In the genomic region with DNA sequence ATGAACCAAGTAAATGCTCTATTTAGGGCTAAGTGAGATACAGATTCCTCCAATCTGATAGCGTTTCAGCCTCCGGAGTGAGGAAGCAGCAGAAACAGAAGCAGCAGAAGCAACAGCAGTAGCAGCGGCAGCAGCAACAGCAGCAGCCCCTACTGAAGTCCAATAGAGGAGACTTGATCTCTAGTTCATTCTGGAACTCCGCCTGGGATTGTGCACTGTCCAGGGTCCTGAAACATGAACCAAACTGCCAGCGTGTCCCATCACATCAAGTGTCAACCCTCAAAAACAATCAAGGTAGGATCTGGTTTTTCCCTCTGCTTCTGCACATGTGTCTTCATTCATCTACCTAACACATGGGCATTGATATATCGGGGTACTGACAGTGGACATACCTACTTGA, we compare ENCODE assay signal across 1 cellular context.
TF ChIP-seq lines count a peak whose summit lies in the region.

Gene DPP10, plus strand, starts transcription at position 97 of the 400 bp plus-strand sequence.

TF ChIP-seq in HepG2, 621 proteins besides CTCF, POLR2A, EP300 and RAD21 (continued from another document and continues in another):
- TF ChIP-seq, protein P1, sequence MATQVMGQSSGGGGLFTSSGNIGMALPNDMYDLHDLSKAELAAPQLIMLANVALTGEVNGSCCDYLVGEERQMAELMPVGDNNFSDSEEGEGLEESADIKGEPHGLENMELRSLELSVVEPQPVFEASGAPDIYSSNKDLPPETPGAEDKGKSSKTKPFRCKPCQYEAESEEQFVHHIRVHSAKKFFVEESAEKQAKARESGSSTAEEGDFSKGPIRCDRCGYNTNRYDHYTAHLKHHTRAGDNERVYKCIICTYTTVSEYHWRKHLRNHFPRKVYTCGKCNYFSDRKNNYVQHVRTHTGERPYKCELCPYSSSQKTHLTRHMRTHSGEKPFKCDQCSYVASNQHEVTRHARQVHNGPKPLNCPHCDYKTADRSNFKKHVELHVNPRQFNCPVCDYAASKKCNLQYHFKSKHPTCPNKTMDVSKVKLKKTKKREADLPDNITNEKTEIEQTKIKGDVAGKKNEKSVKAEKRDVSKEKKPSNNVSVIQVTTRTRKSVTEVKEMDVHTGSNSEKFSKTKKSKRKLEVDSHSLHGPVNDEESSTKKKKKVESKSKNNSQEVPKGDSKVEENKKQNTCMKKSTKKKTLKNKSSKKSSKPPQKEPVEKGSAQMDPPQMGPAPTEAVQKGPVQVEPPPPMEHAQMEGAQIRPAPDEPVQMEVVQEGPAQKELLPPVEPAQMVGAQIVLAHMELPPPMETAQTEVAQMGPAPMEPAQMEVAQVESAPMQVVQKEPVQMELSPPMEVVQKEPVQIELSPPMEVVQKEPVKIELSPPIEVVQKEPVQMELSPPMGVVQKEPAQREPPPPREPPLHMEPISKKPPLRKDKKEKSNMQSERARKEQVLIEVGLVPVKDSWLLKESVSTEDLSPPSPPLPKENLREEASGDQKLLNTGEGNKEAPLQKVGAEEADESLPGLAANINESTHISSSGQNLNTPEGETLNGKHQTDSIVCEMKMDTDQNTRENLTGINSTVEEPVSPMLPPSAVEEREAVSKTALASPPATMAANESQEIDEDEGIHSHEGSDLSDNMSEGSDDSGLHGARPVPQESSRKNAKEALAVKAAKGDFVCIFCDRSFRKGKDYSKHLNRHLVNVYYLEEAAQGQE (IDR thresholded peaks at IDR 0.05; ENCODE audit: borderline replicate concordance in 1 of 2, low read depth in 1 of 2, low read length in 2 of 2): peak; percentile 97 to 100
- TF ChIP-seq, protein P2, sequence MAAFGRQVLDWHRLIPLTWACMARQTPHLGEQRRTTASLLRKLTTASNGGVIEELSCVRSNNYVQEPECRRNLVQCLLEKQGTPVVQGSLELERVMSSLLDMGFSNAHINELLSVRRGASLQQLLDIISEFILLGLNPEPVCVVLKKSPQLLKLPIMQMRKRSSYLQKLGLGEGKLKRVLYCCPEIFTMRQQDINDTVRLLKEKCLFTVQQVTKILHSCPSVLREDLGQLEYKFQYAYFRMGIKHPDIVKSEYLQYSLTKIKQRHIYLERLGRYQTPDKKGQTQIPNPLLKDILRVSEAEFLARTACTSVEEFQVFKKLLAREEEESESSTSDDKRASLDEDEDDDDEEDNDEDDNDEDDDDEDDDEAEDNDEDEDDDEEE (CRISPR knock-in tag; IDR thresholded peaks at IDR 0.05): no peak
- TF ChIP-seq NFIB (CRISPR knock-in tag; IDR thresholded peaks at IDR 0.05; ENCODE audit: borderline replicate concordance) (no peak), TEAD3 (CRISPR knock-in tag; optimal IDR thresholded peaks at IDR 0.05; ENCODE audit: borderline replicate concordance) (no peak), CAMTA2 (CRISPR knock-in tag; IDR thresholded peaks at IDR 0.05; ENCODE audit: borderline replicate concordance) (peak; percentile 30; the same call in 1 of the 2 replicates), HHEX (CRISPR knock-in tag; IDR thresholded peaks at IDR 0.05) (no peak), BATF2 (CRISPR knock-in tag; IDR thresholded peaks at IDR 0.05) (no peak), ZZZ3 (CRISPR knock-in tag; IDR thresholded peaks at IDR 0.05; ENCODE audit: borderline replicate concordance) (no peak), ZNF230 (CRISPR knock-in tag; IDR thresholded peaks at IDR 0.05) (no peak), BRF2 (CRISPR knock-in tag; IDR thresholded peaks at IDR 0.05) (no peak), YEATS2 (CRISPR knock-in tag; IDR thresholded peaks at IDR 0.05; ENCODE audit: borderline replicate concordance) (no peak), SIX1 (CRISPR knock-in tag; IDR thresholded peaks at IDR 0.05; ENCODE audit: borderline replicate concordance) (no peak), NFATC3 (CRISPR knock-in tag; IDR thresholded peaks at IDR 0.05) (no peak), SP140L (CRISPR knock-in tag; IDR thresholded peaks at IDR 0.05; ENCODE audit: borderline replicate concordance) (peak; percentile 70; the same call in 1 of the 2 replicates), ZNF20 (CRISPR knock-in tag; IDR thresholded peaks at IDR 0.05) (no peak), HNRNPK (IDR thresholded peaks at IDR 0.05; ENCODE audit: low read depth, low read length, poor library complexity, severe bottlenecking) (no peak), SMAD9 (CRISPR knock-in tag; IDR thresholded peaks at IDR 0.05) (0 out of 2 replicates have a peak, but pooled peaks have one; percentile 45), ZNF616 (CRISPR knock-in tag; IDR thresholded peaks at IDR 0.05; ENCODE audit: low read depth) (no peak), IRF2 (CRISPR knock-in tag; IDR thresholded peaks at IDR 0.05) (no peak), EHMT2 (IDR thresholded peaks at IDR 0.05; ENCODE audit: borderline replicate concordance, low read depth, low read length) (peak; percentile 99), MTA3 (CRISPR knock-in tag; IDR thresholded peaks at IDR 0.05) (no peak), KLF15 (CRISPR knock-in tag; IDR thresholded peaks at IDR 0.05; ENCODE audit: borderline replicate concordance) (no peak), ZNF773 (CRISPR knock-in tag; IDR thresholded peaks at IDR 0.05; ENCODE audit: borderline replicate concordance) (no peak), RXRA (CRISPR knock-in tag; IDR thresholded peaks at IDR 0.05) (no peak), EED (CRISPR knock-in tag; IDR thresholded peaks at IDR 0.05) (no peak), MIER2 (CRISPR knock-in tag; IDR thresholded peaks at IDR 0.05) (peak; percentile 98), ELF3 (CRISPR knock-in tag; IDR thresholded peaks at IDR 0.05) (no peak), USF2 (IDR thresholded peaks at IDR 0.05; ENCODE audit: low read depth, low read length) (no peak), USF2 (CRISPR knock-in tag; IDR thresholded peaks at IDR 0.05; ENCODE audit: borderline replicate concordance) (no peak), NKX3-1 (CRISPR knock-in tag; IDR thresholded peaks at IDR 0.05) (peak; percentile 65; the same call in 1 of the 2 replicates), NFE2L1 (CRISPR knock-in tag; IDR thresholded peaks at IDR 0.05; ENCODE audit: borderline replicate concordance) (no peak), PBX3 (CRISPR knock-in tag; IDR thresholded peaks at IDR 0.05; ENCODE audit: borderline replicate concordance) (peak; percentile 46; the same call in 1 of the 2 replicates), CENPX (CRISPR knock-in tag; IDR thresholded peaks at IDR 0.05) (no peak), ZNF160 (CRISPR knock-in tag; IDR thresholded peaks at IDR 0.05) (peak; percentile 37; the same call in 1 of the 2 replicates), CHCHD3 (CRISPR knock-in tag; IDR thresholded peaks at IDR 0.05) (no peak), GATA4 (IDR thresholded peaks at IDR 0.05; ENCODE audit: borderline replicate concordance, low read depth) (no peak), ZNF451 (CRISPR knock-in tag; IDR thresholded peaks at IDR 0.05) (no peak), TGIF2 (CRISPR knock-in tag; IDR thresholded peaks at IDR 0.05) (no peak), STAG1 (CRISPR knock-in tag; IDR thresholded peaks at IDR 0.05) (no peak), SUZ12 (IDR thresholded peaks at IDR 0.05; ENCODE audit: low read depth, low read length) (no peak), IRX3 (CRISPR knock-in tag; IDR thresholded peaks at IDR 0.05; ENCODE audit: borderline replicate concordance, low read depth) (no peak), REPIN1 (CRISPR knock-in tag; IDR thresholded peaks at IDR 0.05; ENCODE audit: borderline replicate concordance, low read depth) (no peak), ZFP1 (CRISPR knock-in tag; IDR thresholded peaks at IDR 0.05) (no peak), ZNF34 (CRISPR knock-in tag; IDR thresholded peaks at IDR 0.05; ENCODE audit: borderline replicate concordance) (no peak), ZBTB8A (CRISPR knock-in tag; IDR thresholded peaks at IDR 0.05; ENCODE audit: borderline replicate concordance, low read depth) (no peak), ZNF672 (CRISPR knock-in tag; IDR thresholded peaks at IDR 0.05) (no peak), TEF (CRISPR knock-in tag; IDR thresholded peaks at IDR 0.05) (peak; percentile 48; the same call in 1 of the 2 replicates), ZNF432 (CRISPR knock-in tag; IDR thresholded peaks at IDR 0.05; ENCODE audit: borderline replicate concordance) (no peak), BRCA1 (CRISPR knock-in tag; IDR thresholded peaks at IDR 0.05) (no peak)
- TF ChIP-seq, protein P3, sequence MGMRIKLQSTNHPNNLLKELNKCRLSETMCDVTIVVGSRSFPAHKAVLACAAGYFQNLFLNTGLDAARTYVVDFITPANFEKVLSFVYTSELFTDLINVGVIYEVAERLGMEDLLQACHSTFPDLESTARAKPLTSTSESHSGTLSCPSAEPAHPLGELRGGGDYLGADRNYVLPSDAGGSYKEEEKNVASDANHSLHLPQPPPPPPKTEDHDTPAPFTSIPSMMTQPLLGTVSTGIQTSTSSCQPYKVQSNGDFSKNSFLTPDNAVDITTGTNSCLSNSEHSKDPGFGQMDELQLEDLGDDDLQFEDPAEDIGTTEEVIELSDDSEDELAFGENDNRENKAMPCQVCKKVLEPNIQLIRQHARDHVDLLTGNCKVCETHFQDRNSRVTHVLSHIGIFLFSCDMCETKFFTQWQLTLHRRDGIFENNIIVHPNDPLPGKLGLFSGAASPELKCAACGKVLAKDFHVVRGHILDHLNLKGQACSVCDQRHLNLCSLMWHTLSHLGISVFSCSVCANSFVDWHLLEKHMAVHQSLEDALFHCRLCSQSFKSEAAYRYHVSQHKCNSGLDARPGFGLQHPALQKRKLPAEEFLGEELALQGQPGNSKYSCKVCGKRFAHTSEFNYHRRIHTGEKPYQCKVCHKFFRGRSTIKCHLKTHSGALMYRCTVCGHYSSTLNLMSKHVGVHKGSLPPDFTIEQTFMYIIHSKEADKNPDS (CRISPR knock-in tag; IDR thresholded peaks at IDR 0.05): no peak
- TF ChIP-seq, protein P4, sequence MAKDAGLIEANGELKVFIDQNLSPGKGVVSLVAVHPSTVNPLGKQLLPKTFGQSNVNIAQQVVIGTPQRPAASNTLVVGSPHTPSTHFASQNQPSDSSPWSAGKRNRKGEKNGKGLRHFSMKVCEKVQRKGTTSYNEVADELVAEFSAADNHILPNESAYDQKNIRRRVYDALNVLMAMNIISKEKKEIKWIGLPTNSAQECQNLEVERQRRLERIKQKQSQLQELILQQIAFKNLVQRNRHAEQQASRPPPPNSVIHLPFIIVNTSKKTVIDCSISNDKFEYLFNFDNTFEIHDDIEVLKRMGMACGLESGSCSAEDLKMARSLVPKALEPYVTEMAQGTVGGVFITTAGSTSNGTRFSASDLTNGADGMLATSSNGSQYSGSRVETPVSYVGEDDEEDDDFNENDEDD (CRISPR knock-in tag; IDR thresholded peaks at IDR 0.05; ENCODE audit: borderline replicate concordance): no peak
- TF ChIP-seq, protein P5, sequence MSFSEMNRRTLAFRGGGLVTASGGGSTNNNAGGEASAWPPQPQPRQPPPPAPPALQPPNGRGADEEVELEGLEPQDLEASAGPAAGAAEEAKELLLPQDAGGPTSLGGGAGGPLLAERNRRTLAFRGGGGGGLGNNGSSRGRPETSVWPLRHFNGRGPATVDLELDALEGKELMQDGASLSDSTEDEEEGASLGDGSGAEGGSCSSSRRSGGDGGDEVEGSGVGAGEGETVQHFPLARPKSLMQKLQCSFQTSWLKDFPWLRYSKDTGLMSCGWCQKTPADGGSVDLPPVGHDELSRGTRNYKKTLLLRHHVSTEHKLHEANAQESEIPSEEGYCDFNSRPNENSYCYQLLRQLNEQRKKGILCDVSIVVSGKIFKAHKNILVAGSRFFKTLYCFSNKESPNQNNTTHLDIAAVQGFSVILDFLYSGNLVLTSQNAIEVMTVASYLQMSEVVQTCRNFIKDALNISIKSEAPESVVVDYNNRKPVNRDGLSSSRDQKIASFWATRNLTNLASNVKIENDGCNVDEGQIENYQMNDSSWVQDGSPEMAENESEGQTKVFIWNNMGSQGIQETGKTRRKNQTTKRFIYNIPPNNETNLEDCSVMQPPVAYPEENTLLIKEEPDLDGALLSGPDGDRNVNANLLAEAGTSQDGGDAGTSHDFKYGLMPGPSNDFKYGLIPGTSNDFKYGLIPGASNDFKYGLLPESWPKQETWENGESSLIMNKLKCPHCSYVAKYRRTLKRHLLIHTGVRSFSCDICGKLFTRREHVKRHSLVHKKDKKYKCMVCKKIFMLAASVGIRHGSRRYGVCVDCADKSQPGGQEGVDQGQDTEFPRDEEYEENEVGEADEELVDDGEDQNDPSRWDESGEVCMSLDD (CRISPR knock-in tag; IDR thresholded peaks at IDR 0.05; ENCODE audit: borderline replicate concordance): no peak
